ENCODE assay signal across 8 cellular contexts in the genomic region with DNA sequence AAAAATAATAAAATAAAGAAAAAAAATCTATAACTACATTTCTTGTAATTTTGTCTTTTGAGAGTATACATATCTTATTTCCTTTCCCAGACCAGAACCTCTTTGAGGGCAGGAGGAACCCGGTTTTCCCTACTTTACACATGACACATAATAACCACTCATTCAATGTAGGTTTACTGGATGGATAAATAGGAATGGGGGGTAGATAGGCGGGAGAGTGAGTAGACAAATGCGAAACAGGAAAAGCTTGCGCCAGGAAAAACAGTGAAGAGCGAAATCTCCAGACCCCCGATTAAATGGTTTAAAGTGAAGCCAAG. TPM values are rescaled to one million over a fixed set of nuclear protein-coding genes. Genes with fewer than 3 reads are reported as not detected.
DNase-seq lines count a peak whose midpoint lies in the region; ATAC-seq and TF ChIP-seq lines count a peak whose summit lies in the region.

No MANE protein-coding gene starts in this region.

- H3K27me3 Mint-ChIP-seq in glutamatergic neuron (ENCODE audit: unreplicated experiment), result no peaks in the 10 kb centered on the region

- H3K27me3 ChIP-seq in WERI-Rb-1 (ENCODE audit: insufficient read depth, low read depth, severe bottlenecking) (no peaks in the 10 kb centered on the region), rectal smooth muscle tissue (ENCODE audit: control insufficient read depth, insufficient read depth, low read length) (no peaks in the 10 kb centered on the region)

- no peak for TF ChIP-seq CTCF in GM12865 (IDR thresholded peaks at IDR 0.05; ENCODE audit: insufficient read depth, low read depth, low read length, missing control alignments)
- TF ChIP-seq CTCF in WERI-Rb-1 (IDR thresholded peaks at IDR 0.05; ENCODE audit: low read depth, low read length), result no peak
- TF ChIP-seq CTCF in glutamatergic neuron (IDR thresholded peaks at IDR 0.05; ENCODE audit: partially characterized antibody, unreplicated experiment), result no peak

- peaks cover 4% of the 10 kb centered on the region for H3K9me3 Mint-ChIP-seq in glutamatergic neuron (ENCODE audit: unreplicated experiment)

- no peak overlapping the region for H3K9ac ChIP-seq in rectal smooth muscle tissue (ENCODE audit: low read length)

- H3K27ac Mint-ChIP-seq in glutamatergic neuron (ENCODE audit: unreplicated experiment), result peak overlapping the region; percentile 100

- H3K4me3 Mint-ChIP-seq in glutamatergic neuron (ENCODE audit: unreplicated experiment), result peak overlapping the region; percentile 96

- no peak for DNase-seq in GM12865 (ENCODE audit: low read depth)
- DNase-seq in WERI-Rb-1, result no peak
- DNase-seq in glutamatergic neuron, result no peak
- DNase-seq in GM19240 (ENCODE audit: insufficient read length, low spot score), result no peak

- peaks cover 3% of the 10 kb centered on the region for H3K9me3 ChIP-seq in WERI-Rb-1 (ENCODE audit: severe bottlenecking)

- H3K4me1 ChIP-seq in rectal smooth muscle tissue (ENCODE audit: control insufficient read depth, insufficient read depth, low read length), result peaks cover 7% of the 10 kb centered on the region

- H3K36me3 Mint-ChIP-seq in glutamatergic neuron (ENCODE audit: unreplicated experiment), result no peaks in the 10 kb centered on the region

- H3K4me3 ChIP-seq in GM12865 (ENCODE audit: low read depth, low read length) (peak overlapping the region; percentile 74), WERI-Rb-1 (ENCODE audit: low read depth, low read length) (peak overlapping the region; percentile 68), rectal smooth muscle tissue (ENCODE audit: low read length) (peak overlapping the region; percentile 76)

- no peak for ATAC-seq in HG02623 (IDR thresholded peaks at IDR 0.05; ENCODE audit: unreplicated experiment)
- ATAC-seq in HG02798 (IDR thresholded peaks at IDR 0.05; ENCODE audit: poor library complexity, unreplicated experiment), result no peak
- ATAC-seq in GM19452 (IDR thresholded peaks at IDR 0.05; ENCODE audit: unreplicated experiment), result no peak

- peaks cover 2% of the 10 kb centered on the region for H3K4me1 Mint-ChIP-seq in glutamatergic neuron (ENCODE audit: low read depth, unreplicated experiment)

- H3K36me3 ChIP-seq in WERI-Rb-1, result no peaks in the 10 kb centered on the region; the same call in 1 of the 2 replicates
- no peaks in the 10 kb centered on the region for H3K36me3 ChIP-seq in rectal smooth muscle tissue (ENCODE audit: control insufficient read depth, insufficient read depth, low read length)

- peak overlapping the region; percentile 98 for H3K27ac ChIP-seq in WERI-Rb-1
- peak overlapping the region; percentile 97 for H3K27ac ChIP-seq in rectal smooth muscle tissue (ENCODE audit: low read depth, low read length)

RNA-seq across cellular contexts. Expression of gene GOSR2, which starts 0.5 kb away (rescaled TPM):
- 62.4 TPM for total RNA-seq in glutamatergic neuron (ENCODE audit: unreplicated experiment)

RNA-seq across cellular contexts. Expression of gene RPRML, which starts 56.6 kb away (rescaled TPM):
- total RNA-seq in glutamatergic neuron (ENCODE audit: unreplicated experiment), result 4.5 TPM
